14 cellular contexts compared by ENCODE assay signal in the genomic region with DNA sequence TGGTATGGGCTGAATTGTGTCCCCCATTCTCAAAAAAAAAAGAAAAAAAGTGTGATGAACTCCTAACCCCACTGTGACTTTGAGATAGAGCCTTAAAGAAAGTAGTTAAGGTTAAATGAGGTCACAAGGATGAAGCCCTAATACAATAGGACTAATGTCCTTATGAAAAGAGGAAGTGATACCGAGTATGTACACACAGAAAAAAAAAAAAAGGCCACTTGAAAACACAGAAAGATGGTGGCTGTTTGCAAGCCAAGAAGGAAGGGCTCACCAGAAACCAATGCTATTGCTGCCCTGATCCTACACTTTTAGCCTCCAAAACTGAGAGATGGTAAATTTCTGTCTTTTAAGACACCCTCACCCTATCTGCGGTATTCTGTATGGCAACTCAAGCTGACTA.
DNase-seq lines count a peak whose midpoint lies in the region; ATAC-seq lines count a peak whose summit lies in the region.
"Had no signal": no experiment of that assay in that cellular context is flagged by ENCODE, and none has a peak within 500 bp of the region (broad histone marks: within the 10 kb centered on the region; RNA-seq: fewer than 3 reads in every experiment).

No MANE protein-coding gene starts in this region.

- no peaks in the 10 kb centered on the region for H3K36me3 ChIP-seq in trophoblast cell (ENCODE audit: control insufficient read depth in 1 of 2, insufficient read depth in 2 of 2, low read length in 2 of 2)
- H3K36me3 ChIP-seq: sigmoid colon had no signal

- ATAC-seq in GM18502 (IDR thresholded peaks at IDR 0.05; ENCODE audit: poor library complexity, unreplicated experiment): peak; percentile 99
- ATAC-seq in GM21381 (IDR thresholded peaks at IDR 0.05; ENCODE audit: unreplicated experiment): peak; percentile 87
- ATAC-seq in HG03066 (IDR thresholded peaks at IDR 0.05; ENCODE audit: low read depth, unreplicated experiment): peak; percentile 96
- ATAC-seq in activated T-cell treated with anti-CD3 and anti-CD28 coated beads, Interleukin-2, amount 50 U/mL, for 4 hours: no peak
- ATAC-seq: Right ventricle myocardium inferior had no signal

- H3K9me3 Mint-ChIP-seq in activated T-cell treated with anti-CD3 and anti-CD28 coated beads, Interleukin-2, amount 50 U/mL, for 4 hours: peaks cover 8% of the 10 kb centered on the region

- H3K18ac ChIP-seq in trophoblast cell (ENCODE audit: low read length): no peak overlapping the region

- WGBS in trophoblast cell (ENCODE audit: extremely low coverage, insufficient coverage, insufficient read length): no CpG with 5 or more reads among the region's 2 CpGs

- no peaks in the 10 kb centered on the region for H3K36me3 Mint-ChIP-seq in activated T-cell treated with anti-CD3 and anti-CD28 coated beads, Interleukin-2, amount 50 U/mL, for 4 hours (ENCODE audit: insufficient read depth)
- H3K36me3 Mint-ChIP-seq: CD4-positive, CD25-positive, alpha-beta regulatory T cell had no signal

- H4K91ac ChIP-seq in trophoblast cell (ENCODE audit: low read depth, low read length): no peak overlapping the region

- H3K4me3 ChIP-seq in trophoblast cell (ENCODE audit: low read depth, low read length): no peak overlapping the region
- H3K4me3 ChIP-seq: sigmoid colon had no signal

- no peaks in the 10 kb centered on the region for H3K79me1 ChIP-seq in trophoblast cell (ENCODE audit: low read length)

- H2BK120ac ChIP-seq in trophoblast cell (ENCODE audit: insufficient read depth, low read length, poor library complexity): no peak overlapping the region

- no peak overlapping the region for H3K4ac ChIP-seq in trophoblast cell (ENCODE audit: low read depth, low read length)

- DNase-seq in NOMO-1 treated with DMSO at 0.1 percent for 48 hours (lab: John Stamatoyannopoulos, UW; ENCODE audit: unreplicated experiment) (peak; percentile 91), HuH-7 (ENCODE audit: low spot score) (no peak), trophoblast cell (no peak)
- no peak for DNase-seq in stimulated activated CD4-positive, alpha-beta T cell treated with anti-CD3 and anti-CD28 coated beads, Interleukin-4, amount 100 ng/mL, for 4 hours
- DNase-seq in activated T-cell treated with anti-CD3 and anti-CD28 coated beads, Interleukin-2, amount 50 U/mL, for 4 hours: no peak
- DNase-seq: activated CD8-positive, alpha-beta memory T cell treated with anti-CD3 and anti-CD28 coated beads, Interleukin-2, amount 50 U/mL, for 48 hours; CD4-positive, CD25-positive, alpha-beta regulatory T cell; mammary epithelial cell; NCI-H1048; sigmoid colon had no signal

- H3K79me2 ChIP-seq in trophoblast cell (ENCODE audit: control insufficient read depth, insufficient read depth, low read length, poor library complexity): no peaks in the 10 kb centered on the region

- H3K4me1 Mint-ChIP-seq in activated T-cell treated with anti-CD3 and anti-CD28 coated beads, Interleukin-2, amount 50 U/mL, for 4 hours (ENCODE audit: low read depth): no peaks in the 10 kb centered on the region
- H3K4me1 Mint-ChIP-seq: CD4-positive, CD25-positive, alpha-beta regulatory T cell had no signal

- H2BK5ac ChIP-seq in trophoblast cell (ENCODE audit: low read depth, low read length, poor library complexity): no peak overlapping the region

- H4K8ac ChIP-seq in trophoblast cell (ENCODE audit: low read depth, low read length): no peak overlapping the region

- no peak overlapping the region for H2BK12ac ChIP-seq in trophoblast cell (ENCODE audit: low read length)

- H4K12ac ChIP-seq in trophoblast cell (ENCODE audit: low read depth, low read length): no peak overlapping the region

- H3K4me1 ChIP-seq in trophoblast cell (ENCODE audit: control insufficient read depth in 1 of 2, insufficient read depth in 2 of 2, low read length in 2 of 2): no peaks in the 10 kb centered on the region
- H3K4me1 ChIP-seq: sigmoid colon had no signal

- H2AFZ ChIP-seq in trophoblast cell (ENCODE audit: insufficient read depth, low read length, poor library complexity): no peak overlapping the region

- H3K27me3 ChIP-seq in trophoblast cell (ENCODE audit: insufficient read depth, low read length): no peaks in the 10 kb centered on the region
- H3K27me3 ChIP-seq: sigmoid colon had no signal

- H2AK5ac ChIP-seq in trophoblast cell (ENCODE audit: low read length): no peak overlapping the region

- H3K14ac ChIP-seq in trophoblast cell (ENCODE audit: low read length): no peak overlapping the region

- no peaks in the 10 kb centered on the region for H3K27me3 Mint-ChIP-seq in activated T-cell treated with anti-CD3 and anti-CD28 coated beads, Interleukin-2, amount 50 U/mL, for 4 hours (ENCODE audit: low read depth)
- H3K27me3 Mint-ChIP-seq: CD4-positive, CD25-positive, alpha-beta regulatory T cell had no signal

- no peak overlapping the region for H3K4me3 Mint-ChIP-seq in activated T-cell treated with anti-CD3 and anti-CD28 coated beads, Interleukin-2, amount 50 U/mL, for 4 hours
- H3K4me3 Mint-ChIP-seq: CD4-positive, CD25-positive, alpha-beta regulatory T cell had no signal

- no peak overlapping the region for H3K9ac ChIP-seq in trophoblast cell (ENCODE audit: low read length)

- no peak overlapping the region for H3K23ac ChIP-seq in trophoblast cell (ENCODE audit: low read length)

- no peak overlapping the region for H3K27ac ChIP-seq in trophoblast cell (ENCODE audit: low read depth, low read length)
- H3K27ac ChIP-seq: sigmoid colon had no signal

- H3K4me2 ChIP-seq in trophoblast cell (ENCODE audit: low read length): no peak overlapping the region

- no peaks in the 10 kb centered on the region for H3K9me3 ChIP-seq in trophoblast cell (ENCODE audit: insufficient read depth, low read depth, low read length)
- H3K9me3 ChIP-seq: sigmoid colon had no signal

Comparison
In these comparisons a context has a peak if more than half of its experiments do, and no peak if none do; other contexts are left out.
1. ATAC-seq: peak in GM18502 (single experiment), GM21381 (single experiment) and HG03066 (single experiment); none in activated T-cell treated with anti-CD3 and anti-CD28 coated beads, Interleukin-2, amount 50 U/mL, for 4 hours (0 of 2).